Comparison of ENCODE assay signal across 3 cellular contexts in the genomic region with DNA sequence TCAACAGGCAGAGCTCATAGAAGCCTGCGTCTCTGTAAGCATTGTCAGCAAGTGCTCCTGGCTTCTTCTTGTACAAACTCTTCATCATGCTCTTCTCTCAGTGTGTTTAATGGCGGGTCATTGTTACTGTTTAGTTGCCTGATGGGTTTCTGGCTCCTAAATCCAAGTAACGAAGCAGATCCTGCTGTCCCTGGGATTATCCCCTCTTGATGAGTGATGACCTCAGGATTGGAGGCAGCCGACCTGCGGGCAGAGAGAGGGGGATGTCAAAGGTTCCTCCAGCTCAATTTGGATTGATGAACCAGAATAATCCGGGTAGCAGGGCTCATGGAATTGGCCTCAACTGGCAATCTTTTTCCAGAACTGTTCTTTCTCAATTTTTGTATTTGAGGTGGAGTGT.
"Had no signal": no experiment of that assay in that cellular context is flagged by ENCODE, and none has a peak within 500 bp of the region (broad histone marks: within the 10 kb centered on the region; RNA-seq: fewer than 3 reads in every experiment).

No MANE protein-coding gene starts in this region.

- H3K4me3 ChIP-seq: GM12878 had no signal

- DNase-seq: GDM1, GF-D8 had no signal

- ATAC-seq: GM12878 had no signal
